ENCODE assay signal across 8 cellular contexts in genomic region chr2:118774458-118775133, GRCh38.
DNase-seq lines count a peak whose midpoint lies in the region; ATAC-seq and TF ChIP-seq lines count a peak whose summit lies in the region.

No MANE protein-coding gene starts in this region.

- no peaks in the 10 kb centered on the region for H3K36me3 ChIP-seq in PC-3 (ENCODE audit: low read depth, low read length)
- no peaks in the 10 kb centered on the region for H3K36me3 ChIP-seq in duodenal mucosa (ENCODE audit: control insufficient read depth in 1 of 2, insufficient read depth in 2 of 2, low read length in 2 of 2)
- H3K36me3 ChIP-seq in stomach: no peaks in the 10 kb centered on the region
- no peaks in the 10 kb centered on the region for H3K36me3 ChIP-seq in Karpas-422 (ENCODE audit: insufficient read depth, low read length)

- DNase-seq in activated CD4-positive, alpha-beta T cell treated with anti-CD3 and anti-CD28 coated beads for 48 hours: peak; percentile 55
- DNase-seq in activated CD4-positive, alpha-beta T cell treated with anti-CD3 and anti-CD28 coated beads, Interleukin-2, amount 50 U/mL, for 1 hour: no peak
- DNase-seq in PC-3: peak; percentile 60
- DNase-seq in medulla oblongata (ENCODE audit: extremely low spot score): peak; percentile 21
- peak; percentile 32 for DNase-seq in stomach
- no peak for DNase-seq in Karpas-422

- H3K9me2 ChIP-seq in PC-3 (replicated peaks; ENCODE audit: low read length): no peaks in the 10 kb centered on the region
- H3K9me2 ChIP-seq in Karpas-422 (replicated peaks; ENCODE audit: insufficient read depth, low read length): no peaks in the 10 kb centered on the region

- POLR2A ChIA-PET in PC-3 (lab: Charles Lee; ENCODE audit: unreplicated experiment): no interaction called here

- TF ChIP-seq EP300 in stomach (IDR thresholded peaks at IDR 0.05): no peak

- no peaks in the 10 kb centered on the region for H4K20me1 ChIP-seq in PC-3 (ENCODE audit: low read length)
- H4K20me1 ChIP-seq in Karpas-422 (ENCODE audit: insufficient read depth, low read depth, low read length): no peaks in the 10 kb centered on the region

- TF ChIP-seq POLR2A in stomach (IDR thresholded peaks at IDR 0.05): no peak

- intact Hi-C loops in PC-3 (cut with micrococcal nuclease): loop anchor here (2.0 kb wide), 2 partner anchors 52 to 56 kb away; no protein-coding TSS in a partner anchor
- intact Hi-C loops in stomach (cut with DNase I; ENCODE audit: low total_unique reads): no loop called here

- H3K4me1 ChIP-seq in PC-3 (ENCODE audit: insufficient read depth, low read length) (peaks cover 6% of the 10 kb centered on the region; the same call in 1 of the 2 replicates), duodenal mucosa (ENCODE audit: control insufficient read depth in 1 of 2, insufficient read depth in 2 of 2, low read length in 2 of 2) (peaks cover 3 to 11% of the 10 kb centered on the region in 2 donors), stomach (peaks cover 0 to 17% (median 11%) of the 10 kb centered on the region in 4 donors), Karpas-422 (ENCODE audit: low read length) (no peaks in the 10 kb centered on the region)

- H3K79me2 ChIP-seq in PC-3 (ENCODE audit: low read length): no peaks in the 10 kb centered on the region
- no peaks in the 10 kb centered on the region for H3K79me2 ChIP-seq in Karpas-422 (ENCODE audit: low read length)

- no peak for TF ChIP-seq CTCF in PC-3 (conservative IDR thresholded peaks at IDR 0.05; ENCODE audit: low read depth, low read length)
- no peak for TF ChIP-seq CTCF in stomach (IDR thresholded peaks at IDR 0.05)

- H3K9me3 ChIP-seq in PC-3 (ENCODE audit: low read length): no peaks in the 10 kb centered on the region
- no peaks in the 10 kb centered on the region for H3K9me3 ChIP-seq in duodenal mucosa (ENCODE audit: control insufficient read depth in 1 of 2, low read length in 2 of 2)
- H3K9me3 ChIP-seq in stomach: no peaks in the 10 kb centered on the region
- no peaks in the 10 kb centered on the region for H3K9me3 ChIP-seq in Karpas-422 (ENCODE audit: low read length)

- H3K4me2 ChIP-seq in PC-3 (ENCODE audit: low read length) (peak overlapping the region; percentile 83), Karpas-422 (ENCODE audit: low read depth, low read length, poor library complexity, severe bottlenecking) (no peak overlapping the region)

- H3K27ac ChIP-seq in PC-3 (ENCODE audit: low read length) (no peak overlapping the region), duodenal mucosa (ENCODE audit: low read depth, low read length) (no peak overlapping the region), stomach (no peak overlapping the region), Karpas-422 (ENCODE audit: low read length) (no peak overlapping the region)

- 1 to 3% (median 1%) methylated on average over 38 to 45 of the region's 45 CpGs for WGBS in stomach, 5 donors

- H2AFZ ChIP-seq in PC-3 (ENCODE audit: low read length) (peak overlapping the region; percentile 84), Karpas-422 (ENCODE audit: low read length) (no peak overlapping the region)

- H3K4me3 ChIP-seq in PC-3 (ENCODE audit: low read length) (peak overlapping the region; percentile 66), duodenal mucosa (ENCODE audit: low read depth in 1 of 2, low read length in 2 of 2) (peak overlapping the region; percentile 63 to 64), stomach (peak overlapping the region; percentile 32 to 48 (median 36)), Karpas-422 (ENCODE audit: low read length) (no peak overlapping the region)

- TSS peak; percentile 83 for BruUV-seq in PC-3 (replicated peaks; lab: Mats Ljungman, UMichigan)

- H3K9ac ChIP-seq in PC-3 (ENCODE audit: low read length) (peak overlapping the region; percentile 37; the same call in 1 of the 2 replicates), duodenal mucosa (ENCODE audit: low read depth in 1 of 2, low read length in 2 of 2) (peak overlapping the region in 1 of 2 donors; percentile 26), Karpas-422 (ENCODE audit: low read length) (no peak overlapping the region)

- CTCF ChIA-PET in PC-3 (lab: Charles Lee): interaction anchor here (0.7 kb wide), 1 partner anchor 61 kb away, joined by 3 read pairs; no protein-coding TSS in a partner anchor

- H3F3A ChIP-seq in PC-3 (ENCODE audit: low read length, unreplicated experiment): no peaks in the 10 kb centered on the region

- ATAC-seq in PC-3 (peak; percentile 96), HG03520 (IDR thresholded peaks at IDR 0.05; ENCODE audit: unreplicated experiment) (no peak)

- H3K27me3 ChIP-seq in PC-3 (ENCODE audit: low read length) (no peaks in the 10 kb centered on the region), duodenal mucosa (ENCODE audit: control insufficient read depth in 1 of 2, insufficient read depth in 2 of 2, low read length in 2 of 2) (peaks cover 15 to 33% of the 10 kb centered on the region in 2 donors), stomach (peaks cover 2 to 76% (median 35%) of the 10 kb centered on the region in 3 donors), Karpas-422 (ENCODE audit: low read length) (no peaks in the 10 kb centered on the region)

Comparison
In these comparisons a context has a peak if more than half of its experiments do, and no peak if none do; other contexts are left out.
1. DNase-seq: peak in activated CD4-positive, alpha-beta T cell treated with anti-CD3 and anti-CD28 coated beads for 48 hours (single experiment), PC-3 (single experiment), medulla oblongata (single experiment) and stomach (single experiment); none in activated CD4-positive, alpha-beta T cell treated with anti-CD3 and anti-CD28 coated beads, Interleukin-2, amount 50 U/mL, for 1 hour (single experiment) and Karpas-422 (single experiment).